Comparison of ENCODE assay signal across 13 cellular contexts in the genomic region with DNA sequence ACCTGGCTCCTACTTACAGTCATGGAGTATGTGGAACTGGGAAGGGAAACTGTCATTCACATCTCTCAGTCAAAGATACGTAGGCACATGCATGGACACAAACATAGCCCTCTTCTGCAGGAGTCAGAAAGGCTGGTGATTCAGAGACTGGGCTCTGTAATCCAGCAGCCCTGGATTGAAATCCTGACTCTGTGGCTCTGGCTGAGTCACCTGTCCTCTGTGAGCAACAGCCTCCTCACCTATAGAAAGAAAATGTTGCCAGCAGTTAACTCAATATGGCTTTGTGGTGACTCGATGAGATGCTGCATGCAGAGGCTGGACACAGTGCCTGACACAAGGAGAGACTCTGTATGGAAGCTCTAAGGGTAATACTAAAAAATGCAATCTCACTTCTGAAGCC. TPM values are rescaled to one million over a fixed set of nuclear protein-coding genes. Genes with fewer than 3 reads are reported as not detected.
DNase-seq lines count a peak whose midpoint lies in the region; ATAC-seq, FAIRE-seq and TF ChIP-seq lines count a peak whose summit lies in the region.
"Had no signal": no experiment of that assay in that cellular context is flagged by ENCODE, and none has a peak within 500 bp of the region (broad histone marks: within the 10 kb centered on the region; RNA-seq: fewer than 3 reads in every experiment).

No MANE protein-coding gene starts in this region.

- no peak overlapping the region for H3K27ac ChIP-seq in CD4-positive, alpha-beta T cell (ENCODE audit: low read depth, low read length)
- H3K27ac ChIP-seq in astrocyte (ENCODE audit: low read depth, low read length) (no peak overlapping the region), parathyroid adenoma (no peak overlapping the region)

- no peak for ATAC-seq in CD4-positive, alpha-beta T cell (ENCODE audit: poor library complexity)
- no peak for ATAC-seq in GM21717 (IDR thresholded peaks at IDR 0.05; ENCODE audit: unreplicated experiment)
- ATAC-seq: sciatic nerve had no signal

- H3K9ac ChIP-seq in astrocyte (ENCODE audit: low read length) (no peak overlapping the region), parathyroid adenoma (no peak overlapping the region)

- CTCF ChIA-PET in CD4-positive, alpha-beta T cell (lab: Charles Lee), result interaction anchor here (2.0 kb wide), 1 partner anchor 152 kb away, joined by 7 read pairs; no protein-coding TSS in a partner anchor

- H3K4me1 ChIP-seq in astrocyte (ENCODE audit: insufficient read depth, low read length) (peaks cover 37% of the 10 kb centered on the region), parathyroid adenoma (peaks cover 33% of the 10 kb centered on the region)

- H3K79me2 ChIP-seq in astrocyte (ENCODE audit: insufficient read depth, low read length), result no peaks in the 10 kb centered on the region
- H3K79me2 ChIP-seq in parathyroid adenoma, result no peaks in the 10 kb centered on the region

- no peak overlapping the region for H3K4me3 ChIP-seq in astrocyte (ENCODE audit: insufficient read depth, low read depth, low read length)
- H3K4me3 ChIP-seq in parathyroid adenoma (ENCODE audit: low read depth, low read length), result no peak overlapping the region

- no peak for FAIRE-seq in H54 (lab: Jason Lieb, UNC)
- FAIRE-seq in astrocyte (lab: Jason Lieb, UNC), result no peak
- FAIRE-seq: endothelial cell of umbilical vein had no signal

- TF ChIP-seq CTCF in CD4-positive, alpha-beta T cell (IDR thresholded peaks at IDR 0.05), result no peak
- TF ChIP-seq CTCF in astrocyte (IDR thresholded peaks at IDR 0.05; ENCODE audit: insufficient read depth, low read depth, low read length) (no peak), parathyroid adenoma (IDR thresholded peaks at IDR 0.05) (no peak)

- no peaks in the 10 kb centered on the region for H3K27me3 Mint-ChIP-seq in CD4-positive, alpha-beta T cell
- no peaks in the 10 kb centered on the region for H3K27me3 Mint-ChIP-seq in astrocyte (ENCODE audit: low read depth, unreplicated experiment)
- H3K27me3 Mint-ChIP-seq: activated naive CD4-positive, alpha-beta T cell treated with anti-CD3 and anti-CD28 coated beads, Interleukin-2, amount 50 U/mL, for 24 hours had no signal

- no peaks in the 10 kb centered on the region for H3K9me3 Mint-ChIP-seq in CD4-positive, alpha-beta T cell
- H3K9me3 Mint-ChIP-seq in astrocyte (ENCODE audit: unreplicated experiment), result no peaks in the 10 kb centered on the region
- H3K9me3 Mint-ChIP-seq: activated naive CD4-positive, alpha-beta T cell treated with anti-CD3 and anti-CD28 coated beads, Interleukin-2, amount 50 U/mL, for 24 hours had no signal

- intact Hi-C loops in CD4-positive, alpha-beta T cell (cut with DNase I, micrococcal nuclease), result no loop called here

- H3K4me2 ChIP-seq in astrocyte (ENCODE audit: low read length), result no peak overlapping the region
- H3K4me2 ChIP-seq in parathyroid adenoma (ENCODE audit: low read length), result no peak overlapping the region

- H3K36me3 Mint-ChIP-seq in CD4-positive, alpha-beta T cell (ENCODE audit: low read depth), result no peaks in the 10 kb centered on the region
- H3K36me3 Mint-ChIP-seq in astrocyte (ENCODE audit: low read depth, unreplicated experiment), result no peaks in the 10 kb centered on the region
- H3K36me3 Mint-ChIP-seq: activated naive CD4-positive, alpha-beta T cell treated with anti-CD3 and anti-CD28 coated beads, Interleukin-2, amount 50 U/mL, for 24 hours had no signal

- no peaks in the 10 kb centered on the region for H3K9me3 ChIP-seq in CD4-positive, alpha-beta T cell (ENCODE audit: control insufficient read depth, low read length)
- H3K9me3 ChIP-seq in astrocyte (ENCODE audit: insufficient read depth, low read depth, low read length) (no peaks in the 10 kb centered on the region), parathyroid adenoma (ENCODE audit: control insufficient read depth, low read length) (no peaks in the 10 kb centered on the region)

- no peak for TF ChIP-seq POLR2A in H54 (IDR thresholded peaks at IDR 0.05; ENCODE audit: low read depth, low read length)

- H3K4me1 Mint-ChIP-seq in CD4-positive, alpha-beta T cell (ENCODE audit: low read depth), result peaks cover 18% of the 10 kb centered on the region
- peaks cover 45% of the 10 kb centered on the region for H3K4me1 Mint-ChIP-seq in astrocyte (ENCODE audit: low read depth, unreplicated experiment)

- H2AFZ ChIP-seq in astrocyte (ENCODE audit: low read depth, low read length), result no peak overlapping the region
- peak overlapping the region; percentile 19 for H2AFZ ChIP-seq in parathyroid adenoma

- no peak overlapping the region for H3K4me3 Mint-ChIP-seq in CD4-positive, alpha-beta T cell
- H3K4me3 Mint-ChIP-seq in astrocyte (ENCODE audit: unreplicated experiment), result peak overlapping the region; percentile 60
- H3K4me3 Mint-ChIP-seq: activated naive CD4-positive, alpha-beta T cell treated with anti-CD3 and anti-CD28 coated beads, Interleukin-2, amount 50 U/mL, for 24 hours had no signal

- no peaks in the 10 kb centered on the region for H4K20me1 ChIP-seq in astrocyte (ENCODE audit: insufficient read depth, low read length)

- POLR2A ChIA-PET in CD4-positive, alpha-beta T cell (lab: Charles Lee), result interaction anchor here (2.0 kb wide), 1 partner anchor 91 kb away, joined by 9 read pairs; no protein-coding TSS in a partner anchor

- no peak for DNase-seq in CD4-positive, alpha-beta T cell
- DNase-seq in H54 (ENCODE audit: insufficient read length, low spot score) (peak; percentile 35), astrocyte (ENCODE audit: low read depth) (peak; percentile 73), GM19238 (ENCODE audit: insufficient read length, low spot score) (no peak), GF-D8 (lab: John Stamatoyannopoulos, UW) (no peak), NOMO-1 (lab: John Stamatoyannopoulos, UW; ENCODE audit: unreplicated experiment in 2 of 2) (no peak)
- DNase-seq: Karpas-422, NCI-H526 had no signal

- no peaks in the 10 kb centered on the region for H3K27me3 ChIP-seq in CD4-positive, alpha-beta T cell (ENCODE audit: control insufficient read depth, insufficient read depth, low read length)
- H3K27me3 ChIP-seq in astrocyte (ENCODE audit: insufficient read depth, low read length) (no peaks in the 10 kb centered on the region), parathyroid adenoma (ENCODE audit: control insufficient read depth, insufficient read depth, low read length) (no peaks in the 10 kb centered on the region)

- H3K36me3 ChIP-seq in astrocyte (ENCODE audit: insufficient read depth, low read length), result no peaks in the 10 kb centered on the region
- H3K36me3 ChIP-seq in parathyroid adenoma (ENCODE audit: control insufficient read depth, insufficient read depth, low read length), result no peaks in the 10 kb centered on the region

- peak overlapping the region; percentile 28 for H3K27ac Mint-ChIP-seq in CD4-positive, alpha-beta T cell
- peak overlapping the region; percentile 80 for H3K27ac Mint-ChIP-seq in astrocyte (ENCODE audit: unreplicated experiment)
- H3K27ac Mint-ChIP-seq: activated naive CD4-positive, alpha-beta T cell treated with anti-CD3 and anti-CD28 coated beads, Interleukin-2, amount 50 U/mL, for 24 hours had no signal

RNA-seq across cellular contexts. Expression of a gene that starts 23.8 kb away (rescaled TPM):
- total RNA-seq in CD4-positive, alpha-beta T cell, result 10 to 100 TPM; 12.8 to 15.5 TPM
- total RNA-seq in astrocyte, result 22.1 and 22.8 TPM in 2 replicates

Comparison
In these comparisons a context has a peak if more than half of its experiments do, and no peak if none do; other contexts are left out.
1. DNase-seq: peak in H54 (single experiment) and astrocyte (single experiment); none in CD4-positive, alpha-beta T cell (0 of 10), GM19238 (single experiment), GF-D8 (single experiment) and NOMO-1 (0 of 2).